ENCODE assay signal across 22 cellular contexts in genomic region chr14:80705241-80705980, GRCh38.
"Had no signal": no experiment of that assay in that cellular context is flagged by ENCODE, and none has a peak within 500 bp of the region (broad histone marks: within the 10 kb centered on the region; RNA-seq: fewer than 3 reads in every experiment).

No MANE protein-coding gene starts in this region.

- H3K4me3 ChIP-seq: SK-N-MC had no signal

- DNase-seq: activated CD4-positive, alpha-beta T cell treated with anti-CD3 and anti-CD28 coated beads for 36 hours; activated CD8-positive, alpha-beta memory T cell treated with anti-CD3 and anti-CD28 coated beads, Interleukin-2, amount 50 U/mL, for 48 hours; activated CD8-positive, alpha-beta T cell treated with anti-CD3 and anti-CD28 coated beads for 36 hours; activated T-cell treated with anti-CD3 and anti-CD28 coated beads, Interleukin-2, amount 50 U/mL, for 1 hour; aorta; MV-4-11; NCI-H1092 treated with DMSO at 0.1 percent for 48 hours; NCI-H1417 treated with DMSO at 0.1 percent for 48 hours; NCI-H1694; NCI-H2029; NCI-H2107; NCI-H2171 treated with DMSO at 0.1 percent for 48 hours; NCI-H226; NCI-H510A; NCI-H526 treated with DMSO at 0.1 percent for 48 hours; NK-92 treated with Interleukin-12 subunit alpha and Interleukin-12 subunit beta, amount 100 ng/mL, for 24 hours; OCI-M1; T-cell; WERI-Rb-1 had no signal

- H3K4me2 ChIP-seq: KMS-11 had no signal

- H3K36me3 ChIP-seq: WERI-Rb-1 had no signal

- H3K27ac ChIP-seq: KMS-11, SK-N-MC, WERI-Rb-1 had no signal

- ATAC-seq: activated CD4-positive, alpha-beta T cell treated with anti-CD3 and anti-CD28 coated beads for 36 hours; activated CD8-positive, alpha-beta T cell treated with anti-CD3 and anti-CD28 coated beads for 36 hours; Right ventricle myocardium inferior; T-cell had no signal
